ENCODE assay signal across 20 cellular contexts in the genomic region with DNA sequence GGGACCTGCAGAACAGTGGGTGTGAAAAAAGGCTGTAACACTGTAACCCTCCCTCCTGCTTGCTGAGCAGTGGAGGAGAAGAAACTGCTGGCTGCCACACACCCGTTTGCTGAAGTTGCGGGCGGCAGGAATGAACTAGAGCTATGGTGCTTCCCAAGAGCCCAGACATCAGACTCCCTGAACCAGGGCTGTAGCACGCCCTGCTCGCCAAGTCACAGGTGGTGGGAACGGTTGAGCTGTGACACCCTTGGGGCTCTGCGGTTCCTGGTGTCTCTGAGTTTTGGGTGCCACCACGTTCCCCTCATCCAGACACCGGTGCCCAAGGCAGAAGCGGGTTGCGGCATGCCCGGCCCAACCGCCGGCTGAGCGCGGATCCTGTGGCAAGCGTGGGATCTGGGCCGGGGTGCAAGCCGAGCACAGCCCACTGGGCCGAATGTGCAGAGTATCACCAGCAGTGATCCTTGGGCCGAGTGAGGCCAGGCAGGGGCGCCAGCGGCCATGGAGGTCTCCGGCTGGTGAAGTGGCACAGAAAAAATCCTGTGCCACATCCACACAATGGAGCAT.
"Had no signal": no experiment of that assay in that cellular context is flagged by ENCODE, and none has a peak within 500 bp of the region (broad histone marks: within the 10 kb centered on the region; RNA-seq: fewer than 3 reads in every experiment).

No MANE protein-coding gene starts in this region.

- H3K27ac ChIP-seq: cardiac muscle cell had no signal

- ATAC-seq: activated CD8-positive, alpha-beta memory T cell treated with anti-CD3 and anti-CD28 coated beads, Interleukin-2, amount 10 ng/mL, durations not matched to agents 7 days and 5 days; left lobe of liver; naive thymus-derived CD8-positive, alpha-beta T cell; SK-N-SH treated with all-trans-retinoic acid at 6 μM for 48 hours; T-cell had no signal

- H3K27me3 ChIP-seq: cardiac muscle cell, dorsolateral prefrontal cortex had no signal

- H3K36me3 ChIP-seq: cardiac muscle cell had no signal

- H3K4me3 Mint-ChIP-seq: activated CD4-positive, alpha-beta memory T cell treated with anti-CD3 and anti-CD28 coated beads, Interleukin-2, amount 10 ng/mL, durations not matched to agents 7 days and 5 days; activated CD8-positive, alpha-beta memory T cell treated with anti-CD3 and anti-CD28 coated beads, Interleukin-2, amount 10 ng/mL, durations not matched to agents 7 days and 5 days; activated naive CD8-positive, alpha-beta T cell treated with anti-CD3 and anti-CD28 coated beads for 36 hours; naive thymus-derived CD8-positive, alpha-beta T cell; T-cell; type B pancreatic cell had no signal

- H3K4me3 ChIP-seq: cardiac muscle cell, dorsolateral prefrontal cortex had no signal

- H3K27me3 Mint-ChIP-seq: activated CD4-positive, alpha-beta memory T cell treated with anti-CD3 and anti-CD28 coated beads, Interleukin-2, amount 10 ng/mL, durations not matched to agents 7 days and 5 days; activated CD8-positive, alpha-beta memory T cell treated with anti-CD3 and anti-CD28 coated beads, Interleukin-2, amount 10 ng/mL, durations not matched to agents 7 days and 5 days; activated naive CD8-positive, alpha-beta T cell treated with anti-CD3 and anti-CD28 coated beads for 36 hours; naive thymus-derived CD8-positive, alpha-beta T cell; T-cell; type B pancreatic cell had no signal

- H3K9me3 Mint-ChIP-seq: activated CD4-positive, alpha-beta memory T cell treated with anti-CD3 and anti-CD28 coated beads, Interleukin-2, amount 10 ng/mL, durations not matched to agents 7 days and 5 days; activated naive CD8-positive, alpha-beta T cell treated with anti-CD3 and anti-CD28 coated beads for 36 hours; naive thymus-derived CD8-positive, alpha-beta T cell; T-cell; type B pancreatic cell had no signal

- H3K27ac Mint-ChIP-seq: activated CD4-positive, alpha-beta memory T cell treated with anti-CD3 and anti-CD28 coated beads, Interleukin-2, amount 10 ng/mL, durations not matched to agents 7 days and 5 days; activated CD8-positive, alpha-beta memory T cell treated with anti-CD3 and anti-CD28 coated beads, Interleukin-2, amount 10 ng/mL, durations not matched to agents 7 days and 5 days; activated naive CD8-positive, alpha-beta T cell treated with anti-CD3 and anti-CD28 coated beads for 36 hours; naive thymus-derived CD8-positive, alpha-beta T cell; T-cell had no signal

- H3K36me3 Mint-ChIP-seq: type B pancreatic cell had no signal

- DNase-seq: activated CD4-positive, alpha-beta memory T cell treated with anti-CD3 and anti-CD28 coated beads, Interleukin-2, amount 10 ng/mL, durations not matched to agents 7 days and 5 days; activated CD4-positive, alpha-beta T cell treated with anti-CD3 and anti-CD28 coated beads for 48 hours; activated CD4-positive, CD25-positive, alpha-beta regulatory T cell; activated CD8-positive, alpha-beta memory T cell treated with anti-CD3 and anti-CD28 coated beads, Interleukin-2, amount 10 ng/mL, durations not matched to agents 7 days and 5 days; activated naive CD4-positive, alpha-beta T cell; activated naive CD8-positive, alpha-beta T cell treated with anti-CD3 and anti-CD28 coated beads for 36 hours; amniotic stem cell; dorsolateral prefrontal cortex; foreskin fibroblast; hypothalamus; naive thymus-derived CD8-positive, alpha-beta T cell; stimulated activated CD4-positive, alpha-beta T cell treated with anti-CD3 and anti-CD28 coated beads, Interleukin-12 subunit alpha, Interleukin-12 subunit beta, amount 100 ng/mL, for 4 hours; stimulated activated CD4-positive, alpha-beta T cell treated with anti-CD3 and anti-CD28 coated beads, Interleukin-1b, Interleukin-23, amount 100 ng/mL, for 48 hours; stimulated activated CD8-positive, alpha-beta memory T cell treated with anti-CD3 and anti-CD28 coated beads, Interleukin-4, amount 100 ng/mL, for 48 hours; stimulated activated naive CD4-positive, alpha-beta T cell treated with Interleukin-2 at 50 U/mL for 16 hours; T-cell had no signal
